In genomic region chr11:62575837-62576236, GRCh38 we compare ENCODE assay signal across 10 cellular contexts. TPM values are rescaled to one million over a fixed set of nuclear protein-coding genes. Genes with fewer than 3 reads are reported as not detected.
DNase-seq lines count a peak whose midpoint lies in the region; ATAC-seq and TF ChIP-seq lines count a peak whose summit lies in the region.
"Had no signal": no experiment of that assay in that cellular context is flagged by ENCODE, and none has a peak within 500 bp of the region (broad histone marks: within the 10 kb centered on the region; RNA-seq: fewer than 3 reads in every experiment).

No MANE protein-coding gene starts in this region.

- H3K9ac ChIP-seq in colonic mucosa (ENCODE audit: low read depth in 2 of 2, low read length in 2 of 2) = peak overlapping the region in 1 of 2 donors; percentile 98

- H3K4me1 ChIP-seq in colonic mucosa = peaks cover 18% of the 10 kb centered on the region

- in situ Hi-C loops in brain microvascular endothelial cell (cut with HindIII; ENCODE audit: low pct_ligation_motif_present, low sequenced_read_pairs) = no loop called here

- H3K36me3 Mint-ChIP-seq in stimulated activated naive CD8-positive, alpha-beta T cell treated with anti-CD3 and anti-CD28 coated beads, Interleukin-15, Interleukin-2, amounts not matched to agents 100 ng/mL and 50 ng/mL, for 24 hours (ENCODE audit: low read depth) = peaks cover 67% of the 10 kb centered on the region
- peaks cover 0 to 60% (median 9%) of the 10 kb centered on the region in 3 donors for H3K36me3 Mint-ChIP-seq in naive thymus-derived CD8-positive, alpha-beta T cell

- peaks cover 34% of the 10 kb centered on the region for H3K4me1 Mint-ChIP-seq in stimulated activated naive CD8-positive, alpha-beta T cell treated with anti-CD3 and anti-CD28 coated beads, Interleukin-15, Interleukin-2, amounts not matched to agents 100 ng/mL and 50 ng/mL, for 24 hours (ENCODE audit: low read depth)
- peaks cover 37 to 47% (median 40%) of the 10 kb centered on the region in 4 donors for H3K4me1 Mint-ChIP-seq in naive thymus-derived CD8-positive, alpha-beta T cell

- DNase-seq in stimulated activated naive CD8-positive, alpha-beta T cell treated with anti-CD3 and anti-CD28 coated beads, Interleukin-15, Interleukin-2, amounts not matched to agents 100 U/mL and 50 U/mL, for 24 hours = no peak
- DNase-seq in colonic mucosa = no peak
- no peak for DNase-seq in naive thymus-derived CD8-positive, alpha-beta T cell
- no peak for DNase-seq in DMS79 (lab: John Stamatoyannopoulos, UW)
- no peak for DNase-seq in brain microvascular endothelial cell
- no peak for DNase-seq in OCI-M2 (lab: John Stamatoyannopoulos, UW; ENCODE audit: unreplicated experiment)
- DNase-seq: COR-L47, NCI-H446 treated with DMSO at 0.1 percent for 48 hours had no signal

- H3K4me3 ChIP-seq in colonic mucosa (no peak overlapping the region), brain microvascular endothelial cell (ENCODE audit: low read depth, low read length) (no peak overlapping the region)

- H3K27ac ChIP-seq in colonic mucosa = peak overlapping the region; percentile 89
- H3K27ac ChIP-seq in brain microvascular endothelial cell = no peak overlapping the region

- H3K27me3 Mint-ChIP-seq in stimulated activated naive CD8-positive, alpha-beta T cell treated with anti-CD3 and anti-CD28 coated beads, Interleukin-15, Interleukin-2, amounts not matched to agents 100 ng/mL and 50 ng/mL, for 24 hours = no peaks in the 10 kb centered on the region
- H3K27me3 Mint-ChIP-seq in naive thymus-derived CD8-positive, alpha-beta T cell = no peaks in the 10 kb centered on the region

- TF ChIP-seq CTCF in colonic mucosa (IDR thresholded peaks at IDR 0.05) (no peak), brain microvascular endothelial cell (IDR thresholded peaks at IDR 0.05; ENCODE audit: low read depth, low read length, missing control alignments) (no peak)

- intact Hi-C loops in colonic mucosa (cut with DNase I) = no loop called here

- POLR2A ChIA-PET in naive thymus-derived CD8-positive, alpha-beta T cell (lab: Charles Lee) = interaction anchor here (2.8 to 7.5 kb wide), 2 partner anchors 10 to 16 kb away, joined by 40 to 104 read pairs; partner anchors contain the start of gene TUT1

- H3K36me3 ChIP-seq in colonic mucosa (no peaks in the 10 kb centered on the region), brain microvascular endothelial cell (replicated peaks) (peaks cover 32% of the 10 kb centered on the region)

- peak overlapping the region; percentile 100 for H3K4me3 Mint-ChIP-seq in stimulated activated naive CD8-positive, alpha-beta T cell treated with anti-CD3 and anti-CD28 coated beads, Interleukin-15, Interleukin-2, amounts not matched to agents 100 ng/mL and 50 ng/mL, for 24 hours
- peak overlapping the region in 9 of 10 donors; percentile 11 to 97 (median 69) for H3K4me3 Mint-ChIP-seq in naive thymus-derived CD8-positive, alpha-beta T cell

- ATAC-seq in stimulated activated naive CD8-positive, alpha-beta T cell treated with anti-CD3 and anti-CD28 coated beads, Interleukin-15, Interleukin-2, amounts not matched to agents 100 U/mL and 50 U/mL, for 24 hours = no peak
- ATAC-seq in naive thymus-derived CD8-positive, alpha-beta T cell = no peak
- no peak for ATAC-seq in HG03159 (IDR thresholded peaks at IDR 0.05; ENCODE audit: unreplicated experiment)

- no peaks in the 10 kb centered on the region for H3K27me3 ChIP-seq in colonic mucosa
- no peaks in the 10 kb centered on the region for H3K27me3 ChIP-seq in brain microvascular endothelial cell (replicated peaks)

- H3K9me3 ChIP-seq in colonic mucosa = no peaks in the 10 kb centered on the region

- no peaks in the 10 kb centered on the region for H3K9me3 Mint-ChIP-seq in stimulated activated naive CD8-positive, alpha-beta T cell treated with anti-CD3 and anti-CD28 coated beads, Interleukin-15, Interleukin-2, amounts not matched to agents 100 ng/mL and 50 ng/mL, for 24 hours
- no peaks in the 10 kb centered on the region for H3K9me3 Mint-ChIP-seq in naive thymus-derived CD8-positive, alpha-beta T cell

- H3K27ac Mint-ChIP-seq in stimulated activated naive CD8-positive, alpha-beta T cell treated with anti-CD3 and anti-CD28 coated beads, Interleukin-15, Interleukin-2, amounts not matched to agents 100 ng/mL and 50 ng/mL, for 24 hours = peak overlapping the region; percentile 72
- peak overlapping the region in 7 of 10 donors; percentile 57 to 99 (median 79) for H3K27ac Mint-ChIP-seq in naive thymus-derived CD8-positive, alpha-beta T cell

RNA-seq across cellular contexts. Expression of gene EEF1G, which starts 2.1 kb away (rescaled TPM):
- total RNA-seq in colonic mucosa = 1,000 to 10,000 TPM; 1,328 to 1,358 TPM
- total RNA-seq in naive thymus-derived CD8-positive, alpha-beta T cell = 1,000 to 10,000 TPM; 2,038 to 2,092 TPM
- 1,000 to 10,000 TPM; 1,637 to 2,152 (median 1,960) TPM for polyA plus RNA-seq in naive thymus-derived CD8-positive, alpha-beta T cell

RNA-seq across cellular contexts. Expression of gene TUT1, which starts 15.5 kb away (rescaled TPM):
- 10 to 100 TPM; 11.1 to 26.2 TPM for total RNA-seq in colonic mucosa
- total RNA-seq in naive thymus-derived CD8-positive, alpha-beta T cell = 10 to 100 TPM; 46.4 to 50.9 TPM
- polyA plus RNA-seq in naive thymus-derived CD8-positive, alpha-beta T cell = 10 to 100 TPM; 12.8 to 24.4 (median 16.9) TPM

RNA-seq across cellular contexts. Expression of gene MTA2, which starts 25.8 kb away (rescaled TPM):
- total RNA-seq in colonic mucosa = 100 to 1,000 TPM in 1 of 2 donors, 10 to 100 TPM in 1; 91.0 to 133 TPM
- total RNA-seq in naive thymus-derived CD8-positive, alpha-beta T cell = 100 to 1,000 TPM; 170 to 178 TPM
- polyA plus RNA-seq in naive thymus-derived CD8-positive, alpha-beta T cell = 10 to 100 TPM; 15.8 to 32.6 (median 21.5) TPM

RNA-seq across cellular contexts. Expression of gene AHNAK, which starts 29.2 kb away (rescaled TPM):
- 100 to 1,000 TPM; 458 to 631 TPM for total RNA-seq in colonic mucosa
- 100 to 1,000 TPM; 227 to 231 TPM for total RNA-seq in naive thymus-derived CD8-positive, alpha-beta T cell
- 10 to 100 TPM in 1 of 3 donors, 1 to 10 TPM in 2; 7.7 to 19.8 (median 9.4) TPM for polyA plus RNA-seq in naive thymus-derived CD8-positive, alpha-beta T cell

RNA-seq across cellular contexts. Expression of gene EML3, which starts 36.7 kb away (rescaled TPM):
- 10 to 100 TPM; 37.5 to 58.7 TPM for total RNA-seq in colonic mucosa
- 100 to 1,000 TPM; 251 to 255 TPM for total RNA-seq in naive thymus-derived CD8-positive, alpha-beta T cell
- 10 to 100 TPM; 14.8 to 23.7 (median 15.7) TPM for polyA plus RNA-seq in naive thymus-derived CD8-positive, alpha-beta T cell
